9 cellular contexts compared by ENCODE assay signal in genomic region chr13:69101841-69102240, GRCh38.
"Had no signal": no experiment of that assay in that cellular context is flagged by ENCODE, and none has a peak within 500 bp of the region (broad histone marks: within the 10 kb centered on the region; RNA-seq: fewer than 3 reads in every experiment).

No MANE protein-coding gene starts in this region.

- H3K36me3 ChIP-seq: HAP-1 had no signal

- H3K9me3 ChIP-seq: HAP-1 had no signal

- H3K9ac ChIP-seq: GM23248 had no signal

- H3K4me3 ChIP-seq: GM23248, GM23338, HAP-1 had no signal

- H3K4me1 ChIP-seq: HAP-1 had no signal

- H3K4me2 ChIP-seq: GM23338 had no signal

- DNase-seq: GM23248, GOT3, H7, H9, HCEC 1CT, HFFc6 had no signal

- ATAC-seq: GM23338, HCT116 had no signal

- H3K27ac ChIP-seq: GM23248 had no signal

- H2AFZ ChIP-seq: GM23248, GM23338 had no signal
